In genomic region chr21:36069713-36070573, GRCh38 we compare ENCODE assay signal across 1 cellular context.
TF ChIP-seq lines count a peak whose summit lies in the region.

CBR1 (plus strand) TSS chr21:36070024; CDS start chr21:36070116, 92 bp downstream.

TF ChIP-seq in HepG2, 621 proteins besides CTCF, POLR2A, EP300 and RAD21 (continued from another document and continues in another):
- TF ChIP-seq AFF4 (CRISPR knock-in tag; IDR thresholded peaks at IDR 0.05) (no peak), ZNF124 (CRISPR knock-in tag; IDR thresholded peaks at IDR 0.05) (no peak), ZNF883 (CRISPR knock-in tag; IDR thresholded peaks at IDR 0.05; ENCODE audit: not compliant biosample characterization) (peak; percentile 22), EHMT2 (IDR thresholded peaks at IDR 0.05; ENCODE audit: borderline replicate concordance, low read depth, low read length) (no peak), MEF2D (CRISPR knock-in tag; IDR thresholded peaks at IDR 0.05) (no peak; the same call in 1 of the 2 replicates), ASH2L (IDR thresholded peaks at IDR 0.05; ENCODE audit: insufficient read length, low read depth, low read length) (peak; percentile 47), HNF1A (IDR thresholded peaks at IDR 0.05; ENCODE audit: low read depth) (no peak), HNF1A (CRISPR knock-in tag; IDR thresholded peaks at IDR 0.05; ENCODE audit: borderline replicate concordance) (0 out of 2 replicates have a peak, but pooled peaks have one; percentile 52), SRF (IDR thresholded peaks at IDR 0.05; ENCODE audit: low read depth, low read length) (no peak), ZFP36 (IDR thresholded peaks at IDR 0.05; ENCODE audit: borderline replicate concordance, low read depth, low read length, partially characterized antibody) (no peak), ZBTB26 (CRISPR knock-in tag; IDR thresholded peaks at IDR 0.05; ENCODE audit: borderline replicate concordance) (no peak), HOXD1 (CRISPR knock-in tag; IDR thresholded peaks at IDR 0.05) (peak; percentile 56), CEBPZ (IDR thresholded peaks at IDR 0.05; ENCODE audit: low read length) (no peak), LCORL (IDR thresholded peaks at IDR 0.05) (no peak), LCORL (CRISPR knock-in tag; IDR thresholded peaks at IDR 0.05) (no peak), PRPF4 (IDR thresholded peaks at IDR 0.05; ENCODE audit: low read depth, low read length, poor library complexity, severe bottlenecking) (no peak), UBTF (CRISPR knock-in tag; IDR thresholded peaks at IDR 0.05) (no peak), SP4 (CRISPR knock-in tag; IDR thresholded peaks at IDR 0.05) (no peak), SRSF4 (IDR thresholded peaks at IDR 0.05; ENCODE audit: low read depth, low read length, poor library complexity, severe bottlenecking) (no peak)
- TF ChIP-seq, protein P1, sequence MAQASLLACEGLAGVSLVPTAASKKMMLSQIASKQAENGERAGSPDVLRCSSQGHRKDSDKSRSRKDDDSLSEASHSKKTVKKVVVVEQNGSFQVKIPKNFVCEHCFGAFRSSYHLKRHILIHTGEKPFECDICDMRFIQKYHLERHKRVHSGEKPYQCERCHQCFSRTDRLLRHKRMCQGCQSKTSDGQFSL (CRISPR knock-in tag; IDR thresholded peaks at IDR 0.05) = 0 out of 2 replicates have a peak, but pooled peaks have one; percentile 30
- TF ChIP-seq, protein P2, sequence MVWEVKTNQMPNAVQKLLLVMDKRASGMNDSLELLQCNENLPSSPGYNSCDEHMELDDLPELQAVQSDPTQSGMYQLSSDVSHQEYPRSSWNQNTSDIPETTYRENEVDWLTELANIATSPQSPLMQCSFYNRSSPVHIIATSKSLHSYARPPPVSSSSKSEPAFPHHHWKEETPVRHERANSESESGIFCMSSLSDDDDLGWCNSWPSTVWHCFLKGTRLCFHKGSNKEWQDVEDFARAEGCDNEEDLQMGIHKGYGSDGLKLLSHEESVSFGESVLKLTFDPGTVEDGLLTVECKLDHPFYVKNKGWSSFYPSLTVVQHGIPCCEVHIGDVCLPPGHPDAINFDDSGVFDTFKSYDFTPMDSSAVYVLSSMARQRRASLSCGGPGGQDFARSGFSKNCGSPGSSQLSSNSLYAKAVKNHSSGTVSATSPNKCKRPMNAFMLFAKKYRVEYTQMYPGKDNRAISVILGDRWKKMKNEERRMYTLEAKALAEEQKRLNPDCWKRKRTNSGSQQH (CRISPR knock-in tag; IDR thresholded peaks at IDR 0.05; ENCODE audit: low read depth) = no peak
- TF ChIP-seq, protein P3, sequence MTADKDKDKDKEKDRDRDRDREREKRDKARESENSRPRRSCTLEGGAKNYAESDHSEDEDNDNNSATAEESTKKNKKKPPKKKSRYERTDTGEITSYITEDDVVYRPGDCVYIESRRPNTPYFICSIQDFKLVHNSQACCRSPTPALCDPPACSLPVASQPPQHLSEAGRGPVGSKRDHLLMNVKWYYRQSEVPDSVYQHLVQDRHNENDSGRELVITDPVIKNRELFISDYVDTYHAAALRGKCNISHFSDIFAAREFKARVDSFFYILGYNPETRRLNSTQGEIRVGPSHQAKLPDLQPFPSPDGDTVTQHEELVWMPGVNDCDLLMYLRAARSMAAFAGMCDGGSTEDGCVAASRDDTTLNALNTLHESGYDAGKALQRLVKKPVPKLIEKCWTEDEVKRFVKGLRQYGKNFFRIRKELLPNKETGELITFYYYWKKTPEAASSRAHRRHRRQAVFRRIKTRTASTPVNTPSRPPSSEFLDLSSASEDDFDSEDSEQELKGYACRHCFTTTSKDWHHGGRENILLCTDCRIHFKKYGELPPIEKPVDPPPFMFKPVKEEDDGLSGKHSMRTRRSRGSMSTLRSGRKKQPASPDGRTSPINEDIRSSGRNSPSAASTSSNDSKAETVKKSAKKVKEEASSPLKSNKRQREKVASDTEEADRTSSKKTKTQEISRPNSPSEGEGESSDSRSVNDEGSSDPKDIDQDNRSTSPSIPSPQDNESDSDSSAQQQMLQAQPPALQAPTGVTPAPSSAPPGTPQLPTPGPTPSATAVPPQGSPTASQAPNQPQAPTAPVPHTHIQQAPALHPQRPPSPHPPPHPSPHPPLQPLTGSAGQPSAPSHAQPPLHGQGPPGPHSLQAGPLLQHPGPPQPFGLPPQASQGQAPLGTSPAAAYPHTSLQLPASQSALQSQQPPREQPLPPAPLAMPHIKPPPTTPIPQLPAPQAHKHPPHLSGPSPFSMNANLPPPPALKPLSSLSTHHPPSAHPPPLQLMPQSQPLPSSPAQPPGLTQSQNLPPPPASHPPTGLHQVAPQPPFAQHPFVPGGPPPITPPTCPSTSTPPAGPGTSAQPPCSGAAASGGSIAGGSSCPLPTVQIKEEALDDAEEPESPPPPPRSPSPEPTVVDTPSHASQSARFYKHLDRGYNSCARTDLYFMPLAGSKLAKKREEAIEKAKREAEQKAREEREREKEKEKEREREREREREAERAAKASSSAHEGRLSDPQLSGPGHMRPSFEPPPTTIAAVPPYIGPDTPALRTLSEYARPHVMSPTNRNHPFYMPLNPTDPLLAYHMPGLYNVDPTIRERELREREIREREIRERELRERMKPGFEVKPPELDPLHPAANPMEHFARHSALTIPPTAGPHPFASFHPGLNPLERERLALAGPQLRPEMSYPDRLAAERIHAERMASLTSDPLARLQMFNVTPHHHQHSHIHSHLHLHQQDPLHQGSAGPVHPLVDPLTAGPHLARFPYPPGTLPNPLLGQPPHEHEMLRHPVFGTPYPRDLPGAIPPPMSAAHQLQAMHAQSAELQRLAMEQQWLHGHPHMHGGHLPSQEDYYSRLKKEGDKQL (CRISPR knock-in tag; IDR thresholded peaks at IDR 0.05; ENCODE audit: low read depth) = no peak
- TF ChIP-seq, protein P4, sequence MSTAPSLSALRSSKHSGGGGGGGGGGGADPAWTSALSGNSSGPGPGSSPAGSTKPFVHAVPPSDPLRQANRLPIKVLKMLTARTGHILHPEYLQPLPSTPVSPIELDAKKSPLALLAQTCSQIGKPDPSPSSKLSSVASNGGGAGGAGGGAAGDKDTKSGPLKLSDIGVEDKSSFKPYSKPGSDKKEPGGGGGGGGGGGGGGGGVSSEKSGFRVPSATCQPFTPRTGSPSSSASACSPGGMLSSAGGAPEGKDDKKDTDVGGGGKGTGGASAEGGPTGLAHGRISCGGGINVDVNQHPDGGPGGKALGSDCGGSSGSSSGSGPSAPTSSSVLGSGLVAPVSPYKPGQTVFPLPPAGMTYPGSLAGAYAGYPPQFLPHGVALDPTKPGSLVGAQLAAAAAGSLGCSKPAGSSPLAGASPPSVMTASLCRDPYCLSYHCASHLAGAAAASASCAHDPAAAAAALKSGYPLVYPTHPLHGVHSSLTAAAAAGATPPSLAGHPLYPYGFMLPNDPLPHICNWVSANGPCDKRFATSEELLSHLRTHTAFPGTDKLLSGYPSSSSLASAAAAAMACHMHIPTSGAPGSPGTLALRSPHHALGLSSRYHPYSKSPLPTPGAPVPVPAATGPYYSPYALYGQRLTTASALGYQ (CRISPR knock-in tag; IDR thresholded peaks at IDR 0.05) = peak; percentile 55; the same call in 1 of the 2 replicates
